14 cellular contexts compared by ENCODE assay signal in the genomic region with DNA sequence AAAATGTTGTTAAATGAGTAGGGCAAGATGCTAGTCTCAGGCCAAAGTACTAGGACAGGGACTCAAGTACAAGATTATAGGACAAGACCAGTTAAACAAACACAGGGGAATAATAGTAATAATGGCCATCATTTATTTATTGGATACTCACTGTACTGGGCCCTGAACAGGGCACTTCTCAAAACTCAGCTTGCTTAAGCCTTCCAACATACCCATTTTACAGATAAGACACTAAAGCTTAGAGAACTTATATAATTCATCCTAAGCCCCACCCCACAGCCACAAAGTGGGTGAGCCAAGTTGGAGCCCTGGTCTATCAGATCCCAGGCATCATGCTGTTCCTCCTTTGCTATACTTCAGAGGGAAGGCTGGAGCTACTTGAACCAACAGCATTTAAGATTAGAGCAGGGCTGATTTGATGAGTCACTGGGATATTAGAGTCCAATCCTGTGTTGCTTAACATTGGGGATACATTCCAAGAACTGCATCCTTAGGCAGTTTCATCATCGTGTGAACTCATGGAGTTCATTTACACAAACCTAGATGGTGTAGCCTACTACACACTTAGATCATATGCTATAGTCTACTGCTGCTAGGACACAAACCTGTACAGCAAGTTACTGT.
DNase-seq lines count a peak whose midpoint lies in the region; ATAC-seq, FAIRE-seq and TF ChIP-seq lines count a peak whose summit lies in the region.
"Had no signal": no experiment of that assay in that cellular context is flagged by ENCODE, and none has a peak within 500 bp of the region (broad histone marks: within the 10 kb centered on the region; RNA-seq: fewer than 3 reads in every experiment).

No MANE protein-coding gene starts in this region.

- H4K20me1 ChIP-seq in OCI-LY1 (ENCODE audit: insufficient read depth, low read length) = no peaks in the 10 kb centered on the region

- H3F3A ChIP-seq in OCI-LY1 (ENCODE audit: insufficient read depth, low read length) = no peaks in the 10 kb centered on the region

- no peaks in the 10 kb centered on the region for H3K36me3 Mint-ChIP-seq in Calu3 (ENCODE audit: insufficient read depth, unreplicated experiment)
- H3K36me3 Mint-ChIP-seq: activated naive CD8-positive, alpha-beta T cell treated with anti-CD3 and anti-CD28 coated beads for 36 hours; naive B cell had no signal

- H3K4me3 Mint-ChIP-seq in Calu3 (ENCODE audit: low read depth, unreplicated experiment) = no peak overlapping the region
- H3K4me3 Mint-ChIP-seq: activated naive CD8-positive, alpha-beta T cell treated with anti-CD3 and anti-CD28 coated beads for 36 hours; naive B cell had no signal

- peaks cover 23% of the 10 kb centered on the region for H3K4me1 Mint-ChIP-seq in Calu3 (ENCODE audit: low read depth, unreplicated experiment)
- H3K4me1 Mint-ChIP-seq: activated naive CD8-positive, alpha-beta T cell treated with anti-CD3 and anti-CD28 coated beads for 36 hours had no signal

- no peak for TF ChIP-seq POLR2A in suprapubic skin (IDR thresholded peaks at IDR 0.05)

- FAIRE-seq in pancreas (lab: Jason Lieb, UNC) = no peak

- no peaks in the 10 kb centered on the region for H3K27me3 Mint-ChIP-seq in Calu3 (ENCODE audit: unreplicated experiment)
- H3K27me3 Mint-ChIP-seq: activated naive CD8-positive, alpha-beta T cell treated with anti-CD3 and anti-CD28 coated beads for 36 hours had no signal

- no peak overlapping the region for H3K4me2 ChIP-seq in OCI-LY1 (ENCODE audit: low read length)

- no peaks in the 10 kb centered on the region for H3K36me3 ChIP-seq in OCI-LY1 (ENCODE audit: insufficient read depth, low read length)
- no peaks in the 10 kb centered on the region for H3K36me3 ChIP-seq in pancreas
- no peaks in the 10 kb centered on the region for H3K36me3 ChIP-seq in suprapubic skin
- H3K36me3 ChIP-seq: transverse colon had no signal

- TF ChIP-seq CTCF in Calu3 (IDR thresholded peaks at IDR 0.05; ENCODE audit: unreplicated experiment) (no peak), OCI-LY1 (IDR thresholded peaks at IDR 0.05; ENCODE audit: low read length) (no peak), pancreas (IDR thresholded peaks at IDR 0.05) (no peak), suprapubic skin (IDR thresholded peaks at IDR 0.05) (no peak)

- intact Hi-C loops in Calu3 (cut with micrococcal nuclease; ENCODE audit: unreplicated experiment) (no loop called here), pancreas (cut with DNase I) (no loop called here)

- no peak overlapping the region for H3K27ac ChIP-seq in OCI-LY1 (ENCODE audit: low read depth, low read length, poor library complexity, severe bottlenecking)
- H3K27ac ChIP-seq in pancreas = no peak overlapping the region
- no peak overlapping the region for H3K27ac ChIP-seq in suprapubic skin

- H2AFZ ChIP-seq in OCI-LY1 (ENCODE audit: low read length) = 0 out of 2 replicates have a peak overlapping the region, but pooled peaks have one; percentile 5

- CTCF ChIA-PET in Calu3 (lab: Charles Lee) = no interaction called here

- peak; percentile 20 for DNase-seq in Calu3
- no peak for DNase-seq in pancreas
- DNase-seq in suprapubic skin (ENCODE audit: low spot score in 2 of 2) = no peak
- DNase-seq in stimulated activated CD4-positive, alpha-beta T cell treated with anti-CD3 and anti-CD28 coated beads, Interleukin-4, amount 100 ng/mL, for 4 hours = no peak
- DNase-seq: activated naive CD8-positive, alpha-beta T cell treated with anti-CD3 and anti-CD28 coated beads for 36 hours; head of caudate nucleus; naive B cell; NCI-H1694; stimulated activated CD4-positive, alpha-beta T cell treated with anti-CD3 and anti-CD28 coated beads, Interleukin-4, amount 100 ng/mL, for 1 hour; transverse colon had no signal

- no TSS peak for BruUV-seq in Calu3 (replicated peaks; lab: Mats Ljungman, UMichigan)

- no peak for TF ChIP-seq EP300 in suprapubic skin (IDR thresholded peaks at IDR 0.05)

- no peaks in the 10 kb centered on the region for H3K9me3 Mint-ChIP-seq in Calu3 (ENCODE audit: low read depth, unreplicated experiment)
- H3K9me3 Mint-ChIP-seq: activated naive CD8-positive, alpha-beta T cell treated with anti-CD3 and anti-CD28 coated beads for 36 hours had no signal

- no peaks in the 10 kb centered on the region for H3K79me2 ChIP-seq in OCI-LY1 (ENCODE audit: insufficient read depth, low read length)

- 35 to 37% methylated on average over 1 of the region's 1 CpG for WGBS in pancreas, 2 donors
- 29% methylated on average over 1 of the region's 1 CpG for WGBS in suprapubic skin

- peaks cover 35% of the 10 kb centered on the region for H3K4me1 ChIP-seq in OCI-LY1 (ENCODE audit: insufficient read depth, low read length, severe bottlenecking)
- no peaks in the 10 kb centered on the region for H3K4me1 ChIP-seq in pancreas
- H3K4me1 ChIP-seq in suprapubic skin = no peaks in the 10 kb centered on the region
- H3K4me1 ChIP-seq: transverse colon had no signal

- H3K9me3 ChIP-seq in OCI-LY1 (ENCODE audit: low read length) (no peaks in the 10 kb centered on the region), pancreas (no peaks in the 10 kb centered on the region), suprapubic skin (no peaks in the 10 kb centered on the region)
- H3K9me3 ChIP-seq: transverse colon had no signal

- no peak overlapping the region for H3K27ac Mint-ChIP-seq in Calu3 (ENCODE audit: unreplicated experiment)
- H3K27ac Mint-ChIP-seq: activated naive CD8-positive, alpha-beta T cell treated with anti-CD3 and anti-CD28 coated beads for 36 hours had no signal

- no peak overlapping the region for H3K9ac ChIP-seq in OCI-LY1 (ENCODE audit: low read length)

- H3K27me3 ChIP-seq in OCI-LY1 (ENCODE audit: insufficient read depth, low read length) = no peaks in the 10 kb centered on the region
- H3K27me3 ChIP-seq in pancreas = no peaks in the 10 kb centered on the region
- H3K27me3 ChIP-seq in suprapubic skin = no peaks in the 10 kb centered on the region
- H3K27me3 ChIP-seq: transverse colon had no signal

- ATAC-seq in esophagus mucosa = peak; percentile 95
- peak in 3 of 4 donors; percentile 45 to 68 (median 46) for ATAC-seq in pancreas
- no peak for ATAC-seq in HG03175 (IDR thresholded peaks at IDR 0.05; ENCODE audit: unreplicated experiment)
- no peak for ATAC-seq in HG03378 (IDR thresholded peaks at IDR 0.05; ENCODE audit: unreplicated experiment)

- no peaks in the 10 kb centered on the region for H3K9me2 ChIP-seq in OCI-LY1 (ENCODE audit: low read depth, low read length)

- H3K4me3 ChIP-seq in OCI-LY1 (ENCODE audit: low read depth, low read length, poor library complexity, severe bottlenecking) (no peak overlapping the region), pancreas (no peak overlapping the region), suprapubic skin (no peak overlapping the region)
- H3K4me3 ChIP-seq: transverse colon had no signal

Comparison
In these comparisons a context has a peak if more than half of its experiments do, and no peak if none do; other contexts are left out.
1. ATAC-seq: peak in esophagus mucosa (single experiment) and pancreas (3 of 4); none in HG03175 (single experiment) and HG03378 (single experiment).